2 cellular contexts compared by ENCODE assay signal in genomic region chr5:180655243-180655642, GRCh38. TPM values are rescaled to one million over a fixed set of nuclear protein-coding genes. Genes with fewer than 3 reads are reported as not detected.
"Had no signal": no experiment of that assay in that cellular context is flagged by ENCODE, and none has a peak within 500 bp of the region (broad histone marks: within the 10 kb centered on the region; RNA-seq: fewer than 3 reads in every experiment).

No MANE protein-coding gene starts in this region.

RNA-seq across cellular contexts. Expression of gene FLT4, which starts 5.8 kb away (rescaled TPM):
- total RNA-seq: M059J, MCF 10A had no signal
